Comparison of ENCODE assay signal across 8 cellular contexts in genomic region chr22:39528681-39529486, GRCh38. TPM values are rescaled to one million over a fixed set of nuclear protein-coding genes. Genes with fewer than 3 reads are reported as not detected.
DNase-seq lines count a peak whose midpoint lies in the region; ATAC-seq and TF ChIP-seq lines count a peak whose summit lies in the region.

No MANE protein-coding gene starts in this region.

- H3K27ac Mint-ChIP-seq in CD4-positive, CD25-positive, alpha-beta regulatory T cell, result peak overlapping the region; percentile 32 to 83 (median 78)
- H3K27ac Mint-ChIP-seq in H9, result no peak overlapping the region; a peak in 1 of 7 replicates

- no peak overlapping the region for H4K8ac ChIP-seq in H9 (replicated peaks; ENCODE audit: insufficient read length, low read depth, low read length)

- H3K4ac ChIP-seq in H9 (ENCODE audit: low read depth, low read length), result no peak overlapping the region

- peaks cover 0 to 84% (median 51%) of the 10 kb centered on the region in 4 donors for H3K4me1 Mint-ChIP-seq in CD4-positive, CD25-positive, alpha-beta regulatory T cell
- peaks cover 36 to 47% of the 10 kb centered on the region in 2 experiments for H3K4me1 Mint-ChIP-seq in H9

- no peak overlapping the region for H2BK15ac ChIP-seq in H9 (ENCODE audit: low read depth, low read length)

- H3K56ac ChIP-seq in H9 (ENCODE audit: insufficient read length, low read depth, low read length), result no peak overlapping the region

- H3K4me2 ChIP-seq in H9 (ENCODE audit: insufficient read depth, insufficient read length, low read length), result no peak overlapping the region

- TF ChIP-seq CTCF in H9 (conservative IDR thresholded peaks at IDR 0.05) (peak; percentile 98), uterus (IDR thresholded peaks at IDR 0.05) (peak; percentile 97 to 99 (median 98))

- H3K79me1 ChIP-seq in H9 (ENCODE audit: insufficient read depth, low read depth, low read length, poor library complexity, severe bottlenecking), result no peaks in the 10 kb centered on the region

- peak overlapping the region; percentile 55 for H3K27ac ChIP-seq in CD4-positive, CD25-positive, alpha-beta regulatory T cell (ENCODE audit: insufficient read depth, low read length, poor library complexity, severe bottlenecking)
- H3K27ac ChIP-seq in H9 (ENCODE audit: insufficient read length, low read depth, low read length) (no peak overlapping the region), uterus (peak overlapping the region; percentile 35 to 51)

- no peak overlapping the region for H2AK5ac ChIP-seq in H9 (ENCODE audit: insufficient read length, low read length)

- no peaks in the 10 kb centered on the region for H3K9me3 ChIP-seq in CD4-positive, CD25-positive, alpha-beta regulatory T cell (ENCODE audit: control insufficient read depth in 2 of 2, low read length in 2 of 2)
- H3K9me3 ChIP-seq in H9 (ENCODE audit: control insufficient read depth, low read depth, low read length) (no peaks in the 10 kb centered on the region), uterus (no peaks in the 10 kb centered on the region)

- H2BK12ac ChIP-seq in H9 (ENCODE audit: insufficient read length, low read depth, low read length), result no peak overlapping the region

- peak overlapping the region; percentile 74 to 89 (median 86) for H3K4me3 Mint-ChIP-seq in CD4-positive, CD25-positive, alpha-beta regulatory T cell
- H3K4me3 Mint-ChIP-seq in H9, result peak overlapping the region in 1 of 2 experiments; percentile 61; a peak in 2 of 5 replicates

- peak overlapping the region; percentile 62 for H3K4me3 ChIP-seq in CD4-positive, CD25-positive, alpha-beta regulatory T cell (ENCODE audit: low read depth, low read length)
- H3K4me3 ChIP-seq in uterus, result peak overlapping the region in 1 of 2 donors; percentile 2

- H3K4me1 ChIP-seq in CD4-positive, CD25-positive, alpha-beta regulatory T cell (ENCODE audit: control insufficient read depth, insufficient read depth, low read length, poor library complexity, severe bottlenecking), result peaks cover 72% of the 10 kb centered on the region
- peaks cover 3% of the 10 kb centered on the region; the same call in 1 of the 2 replicates for H3K4me1 ChIP-seq in H9 (ENCODE audit: insufficient read depth, low read length)
- peaks cover 8 to 33% of the 10 kb centered on the region in 2 donors for H3K4me1 ChIP-seq in uterus

- H3K36me3 ChIP-seq in CD4-positive, CD25-positive, alpha-beta regulatory T cell (ENCODE audit: control insufficient read depth, insufficient read depth, low read length), result peaks cover 24% of the 10 kb centered on the region
- no peaks in the 10 kb centered on the region for H3K36me3 ChIP-seq in uterus

- peaks cover 0 to 2% (median 0%) of the 10 kb centered on the region in 7 donors for H3K9me3 Mint-ChIP-seq in CD4-positive, CD25-positive, alpha-beta regulatory T cell
- no peaks in the 10 kb centered on the region; a peak in 1 of 5 replicates for H3K9me3 Mint-ChIP-seq in H9

- peaks cover 2% of the 10 kb centered on the region; the same call in 1 of the 2 replicates for H3K79me2 ChIP-seq in H9 (ENCODE audit: insufficient read depth, low read length)

- H2AFZ ChIP-seq in H9 (ENCODE audit: low read length), result no peak overlapping the region

- no peak overlapping the region for H3K18ac ChIP-seq in H9 (ENCODE audit: insufficient read length, low read depth, low read length)

- WGBS in H9 (ENCODE audit: extremely low coverage, insufficient read length, low lambda C conversion rate), result no CpG with 5 or more reads among the region's 32 CpGs

- no peak overlapping the region for H2BK20ac ChIP-seq in H9 (ENCODE audit: low read depth, low read length, poor library complexity, severe bottlenecking)

- peak; percentile 87 to 97 (median 93) for DNase-seq in CD4-positive, CD25-positive, alpha-beta regulatory T cell
- DNase-seq in H9 (peak; percentile 95), NCI-H1930 (lab: John Stamatoyannopoulos, UW) (peak; percentile 86 to 91), T-helper 22 cell (ENCODE audit: low read depth) (peak; percentile 83), anterior cingulate cortex (lab: John Stamatoyannopoulos, UW) (peak; percentile 32 to 93 (median 84)), left ventricle myocardium superior (peak; percentile 93), renal cortical epithelial cell (ENCODE audit: low read depth) (peak; percentile 59), uterus (peak; percentile 86 to 88)

- H2BK120ac ChIP-seq in H9 (ENCODE audit: low read depth, low read length, poor library complexity, severe bottlenecking), result no peak overlapping the region

- no peak overlapping the region for H3K9ac ChIP-seq in H9 (ENCODE audit: extremely low read depth, insufficient read length, low read length)

- peaks cover 6% of the 10 kb centered on the region for H3K23me2 ChIP-seq in H9 (ENCODE audit: insufficient read length, low read depth, low read length, poor library complexity, severe bottlenecking)

- H3T11ph ChIP-seq in H9 (ENCODE audit: low read length), result no peak overlapping the region

- no peak overlapping the region for H3K14ac ChIP-seq in H9 (ENCODE audit: insufficient read depth, low read length)

- peak in 1 of 2 donors; percentile 82 for TF ChIP-seq POLR2A in uterus (IDR thresholded peaks at IDR 0.05)

- intact Hi-C loops in left ventricle myocardium superior (cut with micrococcal nuclease), result no loop called here
- intact Hi-C loops in uterus (cut with DNase I; ENCODE audit: low total_unique reads), result no loop called here

- H3K27me3 Mint-ChIP-seq in CD4-positive, CD25-positive, alpha-beta regulatory T cell, result peaks cover 7% of the 10 kb centered on the region
- H3K27me3 Mint-ChIP-seq in H9 (ENCODE audit: low read depth), result no peaks in the 10 kb centered on the region

- no peak overlapping the region for H3K23ac ChIP-seq in H9 (ENCODE audit: insufficient read length, low read depth, low read length)

- H4K20me1 ChIP-seq in H9 (ENCODE audit: control insufficient read depth, insufficient read depth, insufficient read length), result no peaks in the 10 kb centered on the region

- H3K36me3 Mint-ChIP-seq in CD4-positive, CD25-positive, alpha-beta regulatory T cell, result peaks cover 13% of the 10 kb centered on the region
- H3K36me3 Mint-ChIP-seq in H9 (ENCODE audit: insufficient read depth in 1 of 3, low read depth in 3 of 3), result peaks cover 8 to 54% (median 44%) of the 10 kb centered on the region in 3 experiments

- H2BK5ac ChIP-seq in H9 (ENCODE audit: insufficient read length, low read length), result no peak overlapping the region

- no peak overlapping the region for H4K5ac ChIP-seq in H9 (ENCODE audit: insufficient read length, low read depth, low read length)

- H3K27me3 ChIP-seq in CD4-positive, CD25-positive, alpha-beta regulatory T cell (ENCODE audit: control insufficient read depth, insufficient read depth, low read length), result no peaks in the 10 kb centered on the region
- H3K27me3 ChIP-seq in H9 (ENCODE audit: insufficient read depth, low read length) (no peaks in the 10 kb centered on the region), uterus (no peaks in the 10 kb centered on the region)

- H4K91ac ChIP-seq in H9 (ENCODE audit: insufficient read length, low read depth, low read length), result no peak overlapping the region

- ATAC-seq in CD4-positive, CD25-positive, alpha-beta regulatory T cell (ENCODE audit: low read depth in 2 of 2), result peak; percentile 53 to 54
- peak; percentile 45 for ATAC-seq in left ventricle myocardium superior

RNA-seq across cellular contexts. Expression of gene RPS19BP1, which starts 3.7 kb away (rescaled TPM):
- 42.9 TPM for total RNA-seq in CD4-positive, CD25-positive, alpha-beta regulatory T cell
- polyA plus RNA-seq in CD4-positive, CD25-positive, alpha-beta regulatory T cell, result 100 to 1,000 TPM; 102 to 117 (median 110) TPM
- total RNA-seq in H9 (2021), result 65.0 and 72.2 TPM in 2 replicates
- total RNA-seq in left ventricle myocardium superior, result 58.1 TPM
- 47.1 and 49.5 TPM in 2 replicates for total RNA-seq in renal cortical epithelial cell
- total RNA-seq in uterus, result 100 to 1,000 TPM in 1 of 4 donors, 10 to 100 TPM in 3; 24.5 to 125 (median 50.7) TPM

RNA-seq across cellular contexts. Expression of gene ATF4, which starts 8.5 kb away (rescaled TPM):
- total RNA-seq in CD4-positive, CD25-positive, alpha-beta regulatory T cell, result 246 TPM
- 10 to 100 TPM; 58.2 to 75.2 (median 69.1) TPM for polyA plus RNA-seq in CD4-positive, CD25-positive, alpha-beta regulatory T cell
- total RNA-seq in H9 (2021) (455 TPM in 2 replicates), left ventricle myocardium superior (214 TPM), renal cortical epithelial cell (177 and 255 TPM in 2 replicates), uterus (100 to 1,000 TPM; 105 to 351 (median 293) TPM)

RNA-seq across cellular contexts. Expression of gene MIEF1, which starts 26.8 kb away (rescaled TPM):
- 16.0 TPM for total RNA-seq in CD4-positive, CD25-positive, alpha-beta regulatory T cell
- 10 to 100 TPM; 24.0 to 39.8 (median 29.8) TPM for polyA plus RNA-seq in CD4-positive, CD25-positive, alpha-beta regulatory T cell
- 32.6 and 34.7 TPM in 2 replicates for total RNA-seq in H9 (2021)
- 16.1 TPM for total RNA-seq in left ventricle myocardium superior
- total RNA-seq in renal cortical epithelial cell, result 21.4 and 29.4 TPM in 2 replicates
- 10 to 100 TPM in 3 of 4 donors, 1 to 10 TPM in 1; 6.9 to 23.3 (median 20.6) TPM for total RNA-seq in uterus

RNA-seq across cellular contexts. Expression of gene CACNA1I, which starts 41.7 kb away (rescaled TPM):
- 10.6 TPM for total RNA-seq in CD4-positive, CD25-positive, alpha-beta regulatory T cell
- polyA plus RNA-seq in CD4-positive, CD25-positive, alpha-beta regulatory T cell, result under 1 TPM; 0.06 to 0.45 (median 0.30) TPM
- 0.50 and 0.53 TPM in 2 replicates for total RNA-seq in H9 (2021)
- not detected for total RNA-seq in left ventricle myocardium superior
- total RNA-seq in renal cortical epithelial cell, result 0.10 TPM in 1 of 2 replicates, not detected in the other
- total RNA-seq in uterus, result under 1 TPM in 2 of 4 donors, not detected in 2; under 0.01 to 0.15 TPM

Comparison
In these comparisons a context has a peak if more than half of its experiments do, and no peak if none do; other contexts are left out.
1. H3K27ac Mint-ChIP-seq: peak in CD4-positive, CD25-positive, alpha-beta regulatory T cell (3 of 3); none in H9 (0 of 3).
2. Peak in every context shown above with its lines, with median percentiles within 50 percentile points of each other: DNase-seq.